ENCODE assay signal across 29 cellular contexts in the genomic region with DNA sequence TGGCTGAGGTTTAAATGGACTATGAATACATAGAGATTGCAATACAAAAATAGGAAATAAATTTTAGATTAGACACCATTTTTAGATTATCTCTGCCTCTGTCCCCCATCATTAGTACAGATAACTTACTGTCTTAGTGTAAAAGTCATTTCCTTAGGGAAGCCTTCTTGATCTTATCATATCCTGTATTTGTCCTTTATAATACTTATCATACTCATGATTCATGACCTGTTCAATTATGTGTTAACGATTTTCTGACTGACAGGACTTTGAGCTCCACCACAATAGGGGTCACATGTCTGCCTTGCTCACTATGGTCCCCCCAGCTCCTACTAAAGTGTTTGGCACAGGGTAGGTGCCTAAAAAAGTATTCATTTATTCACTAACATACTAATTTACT. TPM values are rescaled to one million over a fixed set of nuclear protein-coding genes. Genes with fewer than 3 reads are reported as not detected.
DNase-seq lines count a peak whose midpoint lies in the region; ATAC-seq, FAIRE-seq and TF ChIP-seq lines count a peak whose summit lies in the region.
"Had no signal": no experiment of that assay in that cellular context is flagged by ENCODE, and none has a peak within 500 bp of the region (broad histone marks: within the 10 kb centered on the region; RNA-seq: fewer than 3 reads in every experiment).

No MANE protein-coding gene starts in this region.

- no peaks in the 10 kb centered on the region for H3K9me3 ChIP-seq in CD8-positive, alpha-beta T cell (ENCODE audit: low read length)
- H3K9me3 ChIP-seq in endothelial cell of umbilical vein (replicated peaks; ENCODE audit: control insufficient read depth, insufficient read depth, low read length), result no peaks in the 10 kb centered on the region
- no peaks in the 10 kb centered on the region for H3K9me3 ChIP-seq in small intestine (ENCODE audit: control insufficient read depth, low read depth)
- H3K9me3 ChIP-seq in kidney (ENCODE audit: control insufficient read depth in 1 of 2, low read length in 2 of 2), result no peaks in the 10 kb centered on the region
- H3K9me3 ChIP-seq: esophagus muscularis mucosa, heart right ventricle, pancreas, thyroid gland, vagina had no signal

- H3K9me1 ChIP-seq in endothelial cell of umbilical vein (replicated peaks; ENCODE audit: control insufficient read depth, extremely low read depth, insufficient read depth, low read length), result no peaks in the 10 kb centered on the region

- 8 to 34% (median 12%) methylated on average over 1 of the region's 1 CpG for WGBS in small intestine, 3 donors

- peaks cover 11% of the 10 kb centered on the region for H3K4me1 Mint-ChIP-seq in CD8-positive, alpha-beta T cell (ENCODE audit: low read depth)
- peaks cover 5 to 17% (median 13%) of the 10 kb centered on the region in 3 donors for H3K4me1 Mint-ChIP-seq in T-cell

- intact Hi-C loops in CD8-positive, alpha-beta T cell (cut with DNase I, micrococcal nuclease), result no loop called here
- intact Hi-C loops in endothelial cell of umbilical vein (cut with micrococcal nuclease), result loop anchor here (2.0 kb wide), 1 partner anchor 33 kb away; the partner anchor contains the start of gene EFCAB14
- intact Hi-C loops in kidney (cut with DNase I), result no loop called here

- ATAC-seq in CD8-positive, alpha-beta T cell, result no peak
- ATAC-seq in T-cell (replicated peaks in 1 of 4), result no peak
- ATAC-seq: foreskin keratinocyte; pancreas; Right ventricle myocardium inferior; stimulated activated naive CD8-positive, alpha-beta T cell treated with anti-CD3 and anti-CD28 coated beads, Interleukin-15, amount 100 ng/mL, for 72 hours had no signal

- dilution Hi-C loops in endothelial cell of umbilical vein (cut with MboI; ENCODE audit: extremely low pct_ligation_motif_present, low sequenced_read_pairs), result no loop called here

- no peaks in the 10 kb centered on the region for H3K4me1 ChIP-seq in CD8-positive, alpha-beta T cell (ENCODE audit: insufficient read depth, low read length)
- H3K4me1 ChIP-seq in endothelial cell of umbilical vein (ENCODE audit: control insufficient read depth, extremely low read depth, insufficient read depth, low read length) (peaks cover 64% of the 10 kb centered on the region), small intestine (ENCODE audit: control insufficient read depth in 2 of 2, insufficient read depth in 1 of 2, low read depth in 1 of 2, low read length in 1 of 2) (no peaks in the 10 kb centered on the region), kidney (ENCODE audit: control insufficient read depth in 1 of 2, insufficient read depth in 1 of 2, low read depth in 1 of 2, low read length in 2 of 2) (peaks cover 0 to 2% of the 10 kb centered on the region in 2 donors)
- H3K4me1 ChIP-seq: foreskin keratinocyte had no signal

- CTCF ChIA-PET in CD8-positive, alpha-beta T cell (lab: Charles Lee), result no interaction called here
- CTCF ChIA-PET in T-cell (lab: Charles Lee) (no interaction called here), endothelial cell of umbilical vein (lab: Charles Lee) (interaction anchor here (0.9 to 1.5 kb wide), 2 partner anchors 14 to 38 kb away, joined by 4 read pairs; no protein-coding TSS in a partner anchor)

- peak overlapping the region; percentile 52 for H3K27ac Mint-ChIP-seq in CD8-positive, alpha-beta T cell
- H3K27ac Mint-ChIP-seq in T-cell, result peak overlapping the region; percentile 7 to 60
- H3K27ac Mint-ChIP-seq: dendritic cell treated with granulocyte-macrophage colony-stimulating factor and Interleukin-4, amounts not matched to agents 40 ng/mL and 50 ng/mL, for 4 days; neural progenitor cell had no signal

- peaks cover 59% of the 10 kb centered on the region for H3K36me3 ChIP-seq in CD8-positive, alpha-beta T cell (ENCODE audit: insufficient read depth, low read length)
- H3K36me3 ChIP-seq in endothelial cell of umbilical vein (ENCODE audit: control insufficient read depth in 2 of 2, extremely low read depth in 1 of 2, insufficient read depth in 2 of 2, low read length in 2 of 2), result peaks cover 16 to 30% of the 10 kb centered on the region in 2 experiments
- peaks cover 19 to 42% of the 10 kb centered on the region in 2 donors for H3K36me3 ChIP-seq in small intestine (ENCODE audit: control insufficient read depth in 2 of 2, insufficient read depth in 2 of 2, low read length in 2 of 2)
- peaks cover 62 to 80% of the 10 kb centered on the region in 2 donors for H3K36me3 ChIP-seq in kidney (ENCODE audit: control insufficient read depth in 1 of 2, insufficient read depth in 2 of 2, low read length in 2 of 2)

- no peak overlapping the region for H3K4me3 ChIP-seq in CD8-positive, alpha-beta T cell (ENCODE audit: low read depth, low read length)
- H3K4me3 ChIP-seq in endothelial cell of umbilical vein (replicated peaks in 1 of 3; ENCODE audit: insufficient read depth in 1 of 3, low read depth in 1 of 3, low read length in 3 of 3) (no peak overlapping the region), small intestine (ENCODE audit: low read depth in 1 of 2, low read length in 2 of 2) (no peak overlapping the region), kidney (ENCODE audit: low read length in 2 of 2) (no peak overlapping the region)
- H3K4me3 ChIP-seq: esophagus muscularis mucosa, heart right ventricle, lung, neural progenitor cell, pancreas, skin epidermis, thyroid gland, vagina had no signal

- no TSS peak for BruUV-seq in endothelial cell of umbilical vein (replicated peaks; lab: Mats Ljungman, UMichigan)

- H3K27me3 ChIP-seq in CD8-positive, alpha-beta T cell (ENCODE audit: insufficient read depth, low read length), result no peaks in the 10 kb centered on the region
- H3K27me3 ChIP-seq in endothelial cell of umbilical vein (ENCODE audit: control insufficient read depth in 2 of 2, insufficient read depth in 2 of 2, low read length in 2 of 2) (no peaks in the 10 kb centered on the region), small intestine (ENCODE audit: control insufficient read depth in 2 of 2, insufficient read depth in 2 of 2, low read length in 2 of 2) (no peaks in the 10 kb centered on the region)
- H3K27me3 ChIP-seq: esophagus muscularis mucosa, foreskin keratinocyte, heart right ventricle, neural progenitor cell, pancreas, thyroid gland, vagina had no signal

- TF ChIP-seq CTCF in CD8-positive, alpha-beta T cell (IDR thresholded peaks at IDR 0.05), result no peak
- TF ChIP-seq CTCF in endothelial cell of umbilical vein (IDR thresholded peaks at IDR 0.05; ENCODE audit: extremely low read depth in 1 of 2, insufficient read depth in 1 of 2, low read depth in 1 of 2, low read length in 2 of 2) (no peak), kidney (IDR thresholded peaks at IDR 0.05; ENCODE audit: borderline replicate concordance, extremely low read depth, insufficient read depth) (no peak)

- no peak overlapping the region for H3K27ac ChIP-seq in CD8-positive, alpha-beta T cell (ENCODE audit: low read depth, low read length)
- H3K27ac ChIP-seq in endothelial cell of umbilical vein (ENCODE audit: insufficient read depth, low read depth, low read length), result peak overlapping the region; percentile 12
- H3K27ac ChIP-seq in small intestine (ENCODE audit: low read depth in 1 of 2, low read length in 1 of 2), result no peak overlapping the region
- no peak overlapping the region for H3K27ac ChIP-seq in kidney (ENCODE audit: low read depth in 2 of 2, low read length in 2 of 2)
- H3K27ac ChIP-seq: foreskin keratinocyte, neural progenitor cell, skin epidermis, thyroid gland, vagina had no signal

- no peaks in the 10 kb centered on the region for H3K79me2 ChIP-seq in endothelial cell of umbilical vein (ENCODE audit: control insufficient read depth, insufficient read depth, low read length)

- no peak overlapping the region for H3K4me3 Mint-ChIP-seq in CD8-positive, alpha-beta T cell
- no peak overlapping the region for H3K4me3 Mint-ChIP-seq in T-cell
- H3K4me3 Mint-ChIP-seq: dendritic cell treated with granulocyte-macrophage colony-stimulating factor and Interleukin-4, amounts not matched to agents 40 ng/mL and 50 ng/mL, for 4 days; neural progenitor cell; stimulated activated naive CD8-positive, alpha-beta T cell treated with anti-CD3 and anti-CD28 coated beads, Interleukin-15, amount 100 ng/mL, for 72 hours had no signal

- H3K27me3 Mint-ChIP-seq in CD8-positive, alpha-beta T cell (ENCODE audit: low read depth), result no peaks in the 10 kb centered on the region
- no peaks in the 10 kb centered on the region for H3K27me3 Mint-ChIP-seq in T-cell
- H3K27me3 Mint-ChIP-seq: dendritic cell treated with granulocyte-macrophage colony-stimulating factor and Interleukin-4, amounts not matched to agents 40 ng/mL and 50 ng/mL, for 4 days; stimulated activated naive CD8-positive, alpha-beta T cell treated with anti-CD3 and anti-CD28 coated beads, Interleukin-15, amount 100 ng/mL, for 72 hours had no signal

- peaks cover 96% of the 10 kb centered on the region for H3K36me3 Mint-ChIP-seq in CD8-positive, alpha-beta T cell
- peaks cover 75% of the 10 kb centered on the region for H3K36me3 Mint-ChIP-seq in T-cell

- peak; percentile 33 for FAIRE-seq in endothelial cell of umbilical vein (lab: Jason Lieb, UNC)
- FAIRE-seq in small intestine (lab: Jason Lieb, UNC), result no peak
- FAIRE-seq in kidney (lab: Jason Lieb, UNC), result no peak
- FAIRE-seq: pancreas had no signal

- TF ChIP-seq POLR2A in endothelial cell of umbilical vein (IDR thresholded peaks at IDR 0.05; ENCODE audit: low read depth, low read length), result peak; percentile 64

- H3K9me3 Mint-ChIP-seq in CD8-positive, alpha-beta T cell, result no peaks in the 10 kb centered on the region
- H3K9me3 Mint-ChIP-seq in T-cell, result no peaks in the 10 kb centered on the region
- H3K9me3 Mint-ChIP-seq: dendritic cell treated with granulocyte-macrophage colony-stimulating factor and Interleukin-4, amounts not matched to agents 40 ng/mL and 50 ng/mL, for 4 days; neural progenitor cell; stimulated activated naive CD8-positive, alpha-beta T cell treated with anti-CD3 and anti-CD28 coated beads, Interleukin-15, amount 100 ng/mL, for 72 hours had no signal

- POLR2A ChIA-PET in CD8-positive, alpha-beta T cell (lab: Charles Lee), result no interaction called here
- POLR2A ChIA-PET in T-cell (lab: Charles Lee) (interaction anchor here in 1 of 2 donors (1.2 kb wide), 1 partner anchor 12 kb away, joined by 3 read pairs; no protein-coding TSS in a partner anchor), endothelial cell of umbilical vein (lab: Charles Lee) (no interaction called here)

- H3K4me2 ChIP-seq in endothelial cell of umbilical vein (ENCODE audit: insufficient read depth, low read length), result peak overlapping the region; percentile 63
- H3K4me2 ChIP-seq: neural progenitor cell had no signal

- H3K9ac ChIP-seq in endothelial cell of umbilical vein (replicated peaks; ENCODE audit: extremely low read depth, insufficient read depth, low read length) (no peak overlapping the region), kidney (ENCODE audit: low read length in 2 of 2) (no peak overlapping the region)
- H3K9ac ChIP-seq: neural progenitor cell had no signal

- H4K20me1 ChIP-seq in endothelial cell of umbilical vein (replicated peaks; ENCODE audit: control insufficient read depth, extremely low read depth, insufficient read depth, low read length), result peaks cover 9% of the 10 kb centered on the region

- no peak overlapping the region for H2AFZ ChIP-seq in endothelial cell of umbilical vein (ENCODE audit: low read depth, low read length)
- H2AFZ ChIP-seq: neural progenitor cell had no signal

- no peak for DNase-seq in CD8-positive, alpha-beta T cell
- no peak for DNase-seq in T-cell
- DNase-seq in endothelial cell of umbilical vein (ENCODE audit: low read depth, low spot score), result peak; percentile 58
- peak; percentile 40 for DNase-seq in small intestine
- no peak for DNase-seq in stimulated activated CD8-positive, alpha-beta memory T cell treated with anti-CD3 and anti-CD28 coated beads, Interleukin-4, amount 100 ng/mL, for 48 hours
- no peak for DNase-seq in kidney
- DNase-seq in germinal center (ENCODE audit: low spot score), result no peak
- DNase-seq: activated CD4-positive, alpha-beta T cell treated with anti-CD3 and anti-CD28 coated beads for 48 hours; activated T-cell treated with anti-CD3 and anti-CD28 coated beads, Interleukin-2, amount 50 U/mL, for 1 hour; C1 segment of cervical spinal cord; central memory CD4-positive, alpha-beta T cell; foreskin keratinocyte; heart right ventricle; IMR-90; NCI-H146; NCI-H226; NCI-H748 treated with DMSO at 0.1 percent for 48 hours; pancreas; stimulated activated naive CD8-positive, alpha-beta T cell treated with anti-CD3 and anti-CD28 coated beads, Interleukin-15, amount 100 ng/mL, for 72 hours; thyroid gland had no signal

RNA-seq across cellular contexts. Expression of gene TEX38, which starts 14.6 kb away (rescaled TPM):
- total RNA-seq in CD8-positive, alpha-beta T cell, result not detected
- total RNA-seq in T-cell, result not detected
- not detected in 2 replicates for total RNA-seq in endothelial cell of umbilical vein
- polyA plus RNA-seq in endothelial cell of umbilical vein, result not detected in 2 replicates
- polyA plus RNA-seq in endothelial cell of umbilical vein (2011; cell fraction: cytosol; rRNA removed), result not detected in 2 replicates
- polyA plus RNA-seq in endothelial cell of umbilical vein (2011; cell fraction: nucleus; rRNA removed), result not detected in 2 replicates
- polyA plus RNA-seq in endothelial cell of umbilical vein (2012), result not detected in 2 replicates
- not detected in 2 replicates for polyA minus RNA-seq in endothelial cell of umbilical vein
- not detected for polyA minus RNA-seq in endothelial cell of umbilical vein (2011; cell fraction: cytosol; rRNA and poly(A)+ RNA removed)
- not detected in 2 replicates for polyA minus RNA-seq in endothelial cell of umbilical vein (2011; cell fraction: nucleus; rRNA and poly(A)+ RNA removed)
- not detected for polyA plus RNA-seq in small intestine
- 0.35 TPM for total RNA-seq in kidney
- polyA plus RNA-seq in kidney (ENCODE audit: insufficient read depth, low read depth, low replicate concordance), result not detected
- total RNA-seq: esophagus muscularis mucosa, foreskin keratinocyte, G401, heart right ventricle, IMR-90, kidney epithelial cell, lung, pancreas, Right ventricle myocardium inferior, vagina had no signal
- polyA plus RNA-seq: foreskin keratinocyte, heart right ventricle, IMR-90, lung had no signal

RNA-seq across cellular contexts. Expression of gene ATPAF1, which starts 18.1 kb away (rescaled TPM):
- 10 to 100 TPM in 1 of 2 experiments, 1 to 10 TPM in 1; 8.3 to 10.5 TPM for total RNA-seq in CD8-positive, alpha-beta T cell
- total RNA-seq in T-cell (10 to 100 TPM; 22.0 to 31.2 (median 26.0) TPM), endothelial cell of umbilical vein (28.4 and 29.6 TPM in 2 replicates), kidney (36.4 TPM)
- polyA plus RNA-seq in endothelial cell of umbilical vein (28.3 and 31.5 TPM in 2 replicates), small intestine (10 to 100 TPM; 23.0 to 37.4 (median 31.8) TPM), kidney (ENCODE audit: insufficient read depth, low read depth, low replicate concordance) (127 TPM)
- 43.6 and 50.5 TPM in 2 replicates for polyA plus RNA-seq in endothelial cell of umbilical vein (2011; cell fraction: cytosol; rRNA removed)
- 28.4 and 35.1 TPM in 2 replicates for polyA plus RNA-seq in endothelial cell of umbilical vein (2011; cell fraction: nucleus; rRNA removed)
- 25.5 and 33.3 TPM in 2 replicates for polyA plus RNA-seq in endothelial cell of umbilical vein (2012)
- polyA minus RNA-seq in endothelial cell of umbilical vein, result 28.5 and 28.9 TPM in 2 replicates
- polyA minus RNA-seq in endothelial cell of umbilical vein (2011; cell fraction: cytosol; rRNA and poly(A)+ RNA removed), result 26.0 TPM
- polyA minus RNA-seq in endothelial cell of umbilical vein (2011; cell fraction: nucleus; rRNA and poly(A)+ RNA removed), result 19.5 and 28.5 TPM in 2 replicates

RNA-seq across cellular contexts. Expression of gene EFCAB14, which starts 32.7 kb away (rescaled TPM):
- 10 to 100 TPM; 33.1 to 36.9 TPM for total RNA-seq in CD8-positive, alpha-beta T cell
- total RNA-seq in T-cell (10 to 100 TPM; 78.0 to 90.2 (median 82.5) TPM), endothelial cell of umbilical vein (81.7 and 81.9 TPM in 2 replicates), kidney (129 TPM)
- polyA plus RNA-seq in endothelial cell of umbilical vein (28.7 and 30.0 TPM in 2 replicates), small intestine (10 to 100 TPM; 25.0 to 31.3 (median 25.1) TPM), kidney (ENCODE audit: insufficient read depth, low read depth, low replicate concordance) (48.1 TPM)
- polyA plus RNA-seq in endothelial cell of umbilical vein (2011; cell fraction: cytosol; rRNA removed), result 31.2 and 35.1 TPM in 2 replicates
- polyA plus RNA-seq in endothelial cell of umbilical vein (2011; cell fraction: nucleus; rRNA removed), result 34.6 and 41.2 TPM in 2 replicates
- polyA plus RNA-seq in endothelial cell of umbilical vein (2012), result 32.4 and 40.1 TPM in 2 replicates
- 50.9 and 58.0 TPM in 2 replicates for polyA minus RNA-seq in endothelial cell of umbilical vein
- polyA minus RNA-seq in endothelial cell of umbilical vein (2011; cell fraction: cytosol; rRNA and poly(A)+ RNA removed), result 27.1 TPM
- 38.6 and 39.4 TPM in 2 replicates for polyA minus RNA-seq in endothelial cell of umbilical vein (2011; cell fraction: nucleus; rRNA and poly(A)+ RNA removed)

Comparison
In these comparisons a context has a peak if more than half of its experiments do, and no peak if none do; other contexts are left out.
1. DNase-seq: peak in endothelial cell of umbilical vein (single experiment) and small intestine (single experiment); none in CD8-positive, alpha-beta T cell (0 of 7), T-cell (0 of 34), stimulated activated CD8-positive, alpha-beta memory T cell treated with anti-CD3 and anti-CD28 coated beads, Interleukin-4, amount 100 ng/mL, for 48 hours (single experiment), kidney (single experiment) and germinal center (single experiment).